In genomic region chr7:41162612-41163011, GRCh38 we compare ENCODE assay signal across 17 cellular contexts.
"Had no signal": no experiment of that assay in that cellular context is flagged by ENCODE, and none has a peak within 500 bp of the region (broad histone marks: within the 10 kb centered on the region; RNA-seq: fewer than 3 reads in every experiment).

No MANE protein-coding gene starts in this region.

- H3K9me3 ChIP-seq: esophagus squamous epithelium, gastrocnemius medialis, pancreas, thyroid gland, vagina had no signal

- H3K4me3 ChIP-seq: dorsolateral prefrontal cortex, esophagus squamous epithelium, gastrocnemius medialis, heart right ventricle, pancreas, stomach, thyroid gland, vagina had no signal

- H3K4me3 Mint-ChIP-seq: activated T-cell treated with anti-CD3 and anti-CD28 coated beads, Interleukin-2, amount 50 U/mL, for 4 hours; T-helper 1 cell treated with Interleukin-12 subunit alpha and Interleukin-12 subunit beta and Interleukin-4 antibody, amounts not matched to agents 30 μg/mL and 1 μg/mL, for 36 hours had no signal

- FAIRE-seq: endometrium, pancreas had no signal

- H3K9me3 Mint-ChIP-seq: activated naive CD4-positive, alpha-beta T cell treated with anti-CD3 and anti-CD28 coated beads, Interleukin-2, amount 50 U/mL, for 72 hours; T-helper 1 cell treated with Interleukin-12 subunit alpha and Interleukin-12 subunit beta and Interleukin-4 antibody, amounts not matched to agents 30 μg/mL and 1 μg/mL, for 36 hours had no signal

- H3K4me1 ChIP-seq: esophagus squamous epithelium, gastrocnemius medialis, heart right ventricle, pancreas, stomach, thyroid gland, vagina had no signal

- H3K36me3 ChIP-seq: esophagus squamous epithelium, gastrocnemius medialis, heart right ventricle, pancreas, stomach, thyroid gland, vagina had no signal

- H3K27ac Mint-ChIP-seq: activated naive CD4-positive, alpha-beta T cell treated with anti-CD3 and anti-CD28 coated beads, Interleukin-2, amount 50 U/mL, for 72 hours; T-helper 1 cell treated with Interleukin-12 subunit alpha and Interleukin-12 subunit beta and Interleukin-4 antibody, amounts not matched to agents 30 μg/mL and 1 μg/mL, for 36 hours had no signal

- H3K36me3 Mint-ChIP-seq: activated naive CD4-positive, alpha-beta T cell treated with anti-CD3 and anti-CD28 coated beads, Interleukin-2, amount 50 U/mL, for 72 hours had no signal

- H3K27ac ChIP-seq: dorsolateral prefrontal cortex, esophagus squamous epithelium, gastrocnemius medialis, heart right ventricle, pancreas, stomach, thyroid gland, vagina had no signal

- DNase-seq: activated effector memory CD4-positive, alpha-beta T cell treated with anti-CD3 and anti-CD28 coated beads, Interleukin-2, amount 50 U/mL, for 16 hours; activated T-cell treated with anti-CD3 and anti-CD28 coated beads, Interleukin-2, amount 50 U/mL, for 4 hours; amygdala; dorsolateral prefrontal cortex; esophagus squamous epithelium; gastrocnemius medialis; heart right ventricle; islet precursor cell; left ventricle myocardium superior; mesendoderm; pancreas; stomach; thyroid gland had no signal

- H3K27me3 ChIP-seq: esophagus squamous epithelium, gastrocnemius medialis, heart right ventricle, pancreas, stomach, thyroid gland, vagina had no signal
